ENCODE assay signal across 1 cellular context in the genomic region with DNA sequence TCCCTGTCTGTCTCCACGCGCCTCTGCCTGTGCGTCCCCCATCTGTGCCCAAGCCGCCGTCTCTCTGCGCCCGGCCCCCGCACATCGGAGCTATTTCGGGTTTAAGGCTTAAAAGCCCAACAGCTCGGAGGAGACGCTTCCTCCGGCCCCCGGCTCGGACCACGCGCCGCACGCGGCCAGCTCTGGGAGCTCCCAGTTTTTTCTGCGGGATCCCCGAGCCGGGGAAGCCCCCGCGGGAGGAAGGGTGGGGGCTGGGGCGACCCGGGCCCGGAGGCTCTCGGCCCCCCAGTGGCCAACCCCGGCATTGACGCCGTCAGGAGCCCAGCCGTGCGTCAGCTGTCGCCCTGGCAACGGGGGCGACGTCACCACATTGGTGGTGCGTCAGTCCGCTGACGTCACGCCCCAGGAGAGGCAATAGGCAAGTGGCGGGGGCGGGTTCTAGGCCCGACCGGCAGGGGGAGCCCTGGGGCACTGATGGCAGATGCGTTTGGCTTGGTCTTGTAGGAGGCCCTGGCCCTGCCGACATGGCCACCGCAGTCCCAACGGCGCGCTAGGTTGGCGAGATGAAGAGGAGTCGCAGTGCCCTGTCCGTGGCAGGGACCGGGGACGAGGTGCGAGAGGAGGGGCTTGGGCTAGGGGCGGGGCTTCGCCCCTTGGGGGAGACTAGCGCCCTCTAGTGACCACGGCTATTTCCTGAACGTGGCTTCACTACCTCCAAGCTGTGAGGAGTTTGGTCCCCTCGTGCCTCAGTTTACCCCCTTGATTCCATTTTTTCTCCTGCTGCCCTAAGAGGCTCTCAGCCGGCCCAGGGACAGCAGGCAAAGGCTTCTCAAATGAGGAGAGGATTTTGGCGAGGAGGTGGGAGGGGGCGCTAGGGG.
TF ChIP-seq lines count a peak whose summit lies in the region.

No MANE protein-coding gene starts in this region.

TF ChIP-seq in K562, 482 proteins besides CTCF, POLR2A, EP300 and RAD21 (continued from another document and continues in another):
- TF ChIP-seq, protein P1, sequence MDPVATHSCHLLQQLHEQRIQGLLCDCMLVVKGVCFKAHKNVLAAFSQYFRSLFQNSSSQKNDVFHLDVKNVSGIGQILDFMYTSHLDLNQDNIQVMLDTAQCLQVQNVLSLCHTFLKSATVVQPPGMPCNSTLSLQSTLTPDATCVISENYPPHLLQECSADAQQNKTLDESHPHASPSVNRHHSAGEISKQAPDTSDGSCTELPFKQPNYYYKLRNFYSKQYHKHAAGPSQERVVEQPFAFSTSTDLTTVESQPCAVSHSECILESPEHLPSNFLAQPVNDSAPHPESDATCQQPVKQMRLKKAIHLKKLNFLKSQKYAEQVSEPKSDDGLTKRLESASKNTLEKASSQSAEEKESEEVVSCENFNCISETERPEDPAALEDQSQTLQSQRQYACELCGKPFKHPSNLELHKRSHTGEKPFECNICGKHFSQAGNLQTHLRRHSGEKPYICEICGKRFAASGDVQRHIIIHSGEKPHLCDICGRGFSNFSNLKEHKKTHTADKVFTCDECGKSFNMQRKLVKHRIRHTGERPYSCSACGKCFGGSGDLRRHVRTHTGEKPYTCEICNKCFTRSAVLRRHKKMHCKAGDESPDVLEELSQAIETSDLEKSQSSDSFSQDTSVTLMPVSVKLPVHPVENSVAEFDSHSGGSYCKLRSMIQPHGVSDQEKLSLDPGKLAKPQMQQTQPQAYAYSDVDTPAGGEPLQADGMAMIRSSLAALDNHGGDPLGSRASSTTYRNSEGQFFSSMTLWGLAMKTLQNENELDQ (CRISPR knock-in tag; IDR thresholded peaks at IDR 0.05; ENCODE audit: borderline replicate concordance) = no peak
- TF ChIP-seq CC2D1A (IDR thresholded peaks at IDR 0.05) = peak; percentile 58
- no peak for TF ChIP-seq BRD9 (IDR thresholded peaks at IDR 0.05; ENCODE audit: low read depth, partially characterized antibody)
- TF ChIP-seq ARID1B (IDR thresholded peaks at IDR 0.05) = peak; percentile 77
- TF ChIP-seq SNRNP70 (optimal IDR thresholded peaks at IDR 0.05; ENCODE audit: low read depth, low read length) = no peak
- TF ChIP-seq NR1H2 (CRISPR knock-in tag; IDR thresholded peaks at IDR 0.05) = no peak; the same call in 1 of the 2 replicates
- TF ChIP-seq GTF2F1 (IDR thresholded peaks at IDR 0.05; ENCODE audit: low read depth, low read length) = 0 out of 2 replicates have a peak, but pooled peaks have one; percentile 7
- TF ChIP-seq PTRF (tag; IDR thresholded peaks at IDR 0.05) = no peak
- peak; percentile 84 for TF ChIP-seq SMARCA5 (IDR thresholded peaks at IDR 0.05)
- peak in 1 of 2 experiments; percentile 36; a peak in 1 of 4 replicates for TF ChIP-seq SRF (CRISPR knock-in tag; IDR thresholded peaks at IDR 0.05)
- TF ChIP-seq, protein P2, sequence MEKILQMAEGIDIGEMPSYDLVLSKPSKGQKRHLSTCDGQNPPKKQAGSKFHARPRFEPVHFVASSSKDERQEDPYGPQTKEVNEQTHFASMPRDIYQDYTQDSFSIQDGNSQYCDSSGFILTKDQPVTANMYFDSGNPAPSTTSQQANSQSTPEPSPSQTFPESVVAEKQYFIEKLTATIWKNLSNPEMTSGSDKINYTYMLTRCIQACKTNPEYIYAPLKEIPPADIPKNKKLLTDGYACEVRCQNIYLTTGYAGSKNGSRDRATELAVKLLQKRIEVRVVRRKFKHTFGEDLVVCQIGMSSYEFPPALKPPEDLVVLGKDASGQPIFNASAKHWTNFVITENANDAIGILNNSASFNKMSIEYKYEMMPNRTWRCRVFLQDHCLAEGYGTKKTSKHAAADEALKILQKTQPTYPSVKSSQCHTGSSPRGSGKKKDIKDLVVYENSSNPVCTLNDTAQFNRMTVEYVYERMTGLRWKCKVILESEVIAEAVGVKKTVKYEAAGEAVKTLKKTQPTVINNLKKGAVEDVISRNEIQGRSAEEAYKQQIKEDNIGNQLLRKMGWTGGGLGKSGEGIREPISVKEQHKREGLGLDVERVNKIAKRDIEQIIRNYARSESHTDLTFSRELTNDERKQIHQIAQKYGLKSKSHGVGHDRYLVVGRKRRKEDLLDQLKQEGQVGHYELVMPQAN (IDR thresholded peaks at IDR 0.05; ENCODE audit: borderline replicate concordance) = peak; percentile 85; the same call in 1 of the 2 replicates
- peak; percentile 18 for TF ChIP-seq MIER1 (IDR thresholded peaks at IDR 0.05; ENCODE audit: low read depth)
- TF ChIP-seq HMGN3 (IDR thresholded peaks at IDR 0.05; ENCODE audit: borderline replicate concordance, extremely low read depth, insufficient read length, low read depth, low read length) = peak; percentile 98
- TF ChIP-seq ZNF146 (CRISPR knock-in tag; IDR thresholded peaks at IDR 0.05; ENCODE audit: unreplicated experiment) = no peak
- no peak for TF ChIP-seq CBFA2T2 (conservative IDR thresholded peaks at IDR 0.05)
- no peak for TF ChIP-seq GTF2E2 (tag; IDR thresholded peaks at IDR 0.05)
- TF ChIP-seq HNRNPK (IDR thresholded peaks at IDR 0.05; ENCODE audit: low read depth, low read length, poor library complexity, severe bottlenecking) = peak; percentile 14
- no peak for TF ChIP-seq ZNF436 (CRISPR knock-in tag; IDR thresholded peaks at IDR 0.05)
- TF ChIP-seq TEAD4 (IDR thresholded peaks at IDR 0.05; ENCODE audit: low read length) = peak; percentile 51
- no peak for TF ChIP-seq TEAD4 (CRISPR knock-in tag; IDR thresholded peaks at IDR 0.05; ENCODE audit: borderline replicate concordance)
- TF ChIP-seq HDAC1 (IDR thresholded peaks at IDR 0.05) = peak in 1 of 2 experiments; percentile 86; a peak in 2 of 4 replicates
- peak; percentile 86; the same call in 1 of the 2 replicates for TF ChIP-seq ZNF311 (CRISPR knock-in tag; IDR thresholded peaks at IDR 0.05)
- TF ChIP-seq, protein P3, sequence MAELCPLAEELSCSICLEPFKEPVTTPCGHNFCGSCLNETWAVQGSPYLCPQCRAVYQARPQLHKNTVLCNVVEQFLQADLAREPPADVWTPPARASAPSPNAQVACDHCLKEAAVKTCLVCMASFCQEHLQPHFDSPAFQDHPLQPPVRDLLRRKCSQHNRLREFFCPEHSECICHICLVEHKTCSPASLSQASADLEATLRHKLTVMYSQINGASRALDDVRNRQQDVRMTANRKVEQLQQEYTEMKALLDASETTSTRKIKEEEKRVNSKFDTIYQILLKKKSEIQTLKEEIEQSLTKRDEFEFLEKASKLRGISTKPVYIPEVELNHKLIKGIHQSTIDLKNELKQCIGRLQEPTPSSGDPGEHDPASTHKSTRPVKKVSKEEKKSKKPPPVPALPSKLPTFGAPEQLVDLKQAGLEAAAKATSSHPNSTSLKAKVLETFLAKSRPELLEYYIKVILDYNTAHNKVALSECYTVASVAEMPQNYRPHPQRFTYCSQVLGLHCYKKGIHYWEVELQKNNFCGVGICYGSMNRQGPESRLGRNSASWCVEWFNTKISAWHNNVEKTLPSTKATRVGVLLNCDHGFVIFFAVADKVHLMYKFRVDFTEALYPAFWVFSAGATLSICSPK (IDR thresholded peaks at IDR 0.05; ENCODE audit: borderline replicate concordance) = no peak
- no peak for TF ChIP-seq CBX2 (IDR thresholded peaks at IDR 0.05; ENCODE audit: insufficient read depth, low read length, poor library complexity, severe bottlenecking)
- TF ChIP-seq BRCA1 (IDR thresholded peaks at IDR 0.05) = no peak
- TF ChIP-seq BRCA1 (CRISPR knock-in tag; IDR thresholded peaks at IDR 0.05) = no peak
- TF ChIP-seq, protein P4, sequence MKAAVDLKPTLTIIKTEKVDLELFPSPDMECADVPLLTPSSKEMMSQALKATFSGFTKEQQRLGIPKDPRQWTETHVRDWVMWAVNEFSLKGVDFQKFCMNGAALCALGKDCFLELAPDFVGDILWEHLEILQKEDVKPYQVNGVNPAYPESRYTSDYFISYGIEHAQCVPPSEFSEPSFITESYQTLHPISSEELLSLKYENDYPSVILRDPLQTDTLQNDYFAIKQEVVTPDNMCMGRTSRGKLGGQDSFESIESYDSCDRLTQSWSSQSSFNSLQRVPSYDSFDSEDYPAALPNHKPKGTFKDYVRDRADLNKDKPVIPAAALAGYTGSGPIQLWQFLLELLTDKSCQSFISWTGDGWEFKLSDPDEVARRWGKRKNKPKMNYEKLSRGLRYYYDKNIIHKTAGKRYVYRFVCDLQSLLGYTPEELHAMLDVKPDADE (conservative IDR thresholded peaks at IDR 0.05; ENCODE audit: control insufficient read depth, low read depth, low read length) = peak; percentile 64; the same call in 1 of the 2 replicates
- TF ChIP-seq, protein P5, sequence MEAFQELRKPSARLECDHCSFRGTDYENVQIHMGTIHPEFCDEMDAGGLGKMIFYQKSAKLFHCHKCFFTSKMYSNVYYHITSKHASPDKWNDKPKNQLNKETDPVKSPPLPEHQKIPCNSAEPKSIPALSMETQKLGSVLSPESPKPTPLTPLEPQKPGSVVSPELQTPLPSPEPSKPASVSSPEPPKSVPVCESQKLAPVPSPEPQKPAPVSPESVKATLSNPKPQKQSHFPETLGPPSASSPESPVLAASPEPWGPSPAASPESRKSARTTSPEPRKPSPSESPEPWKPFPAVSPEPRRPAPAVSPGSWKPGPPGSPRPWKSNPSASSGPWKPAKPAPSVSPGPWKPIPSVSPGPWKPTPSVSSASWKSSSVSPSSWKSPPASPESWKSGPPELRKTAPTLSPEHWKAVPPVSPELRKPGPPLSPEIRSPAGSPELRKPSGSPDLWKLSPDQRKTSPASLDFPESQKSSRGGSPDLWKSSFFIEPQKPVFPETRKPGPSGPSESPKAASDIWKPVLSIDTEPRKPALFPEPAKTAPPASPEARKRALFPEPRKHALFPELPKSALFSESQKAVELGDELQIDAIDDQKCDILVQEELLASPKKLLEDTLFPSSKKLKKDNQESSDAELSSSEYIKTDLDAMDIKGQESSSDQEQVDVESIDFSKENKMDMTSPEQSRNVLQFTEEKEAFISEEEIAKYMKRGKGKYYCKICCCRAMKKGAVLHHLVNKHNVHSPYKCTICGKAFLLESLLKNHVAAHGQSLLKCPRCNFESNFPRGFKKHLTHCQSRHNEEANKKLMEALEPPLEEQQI (IDR thresholded peaks at IDR 0.05) = no peak; the same call in 1 of the 2 replicates
- peak; percentile 60; the same call in 1 of the 2 replicates for TF ChIP-seq ZNF263 (CRISPR knock-in tag; IDR thresholded peaks at IDR 0.05; ENCODE audit: borderline replicate concordance)
- no peak for TF ChIP-seq SAFB (IDR thresholded peaks at IDR 0.05; ENCODE audit: borderline replicate concordance, low read depth, low read length)
- TF ChIP-seq DDX20 (tag; IDR thresholded peaks at IDR 0.05; ENCODE audit: low read depth) = no peak
- TF ChIP-seq NFXL1 (CRISPR knock-in tag; IDR thresholded peaks at IDR 0.05) = no peak
- TF ChIP-seq YY1 (IDR thresholded peaks at IDR 0.05; ENCODE audit: borderline replicate concordance in 1 of 3, control insufficient read depth in 1 of 3, extremely low read depth in 1 of 3, insufficient read depth in 3 of 3, insufficient read length in 1 of 3, insufficient replicate concordance in 2 of 3, low read depth in 1 of 3, low read length in 2 of 3) = peak in 2 of 3 experiments; percentile 61 to 74
- peak; percentile 53; the same call in 1 of the 2 replicates for TF ChIP-seq DPF2 (IDR thresholded peaks at IDR 0.05)
- peak; percentile 71 for TF ChIP-seq CHD2 (IDR thresholded peaks at IDR 0.05; ENCODE audit: low read depth, low read length)
- peak; percentile 77; the same call in 1 of the 2 replicates for TF ChIP-seq MBD2 (IDR thresholded peaks at IDR 0.05; ENCODE audit: borderline replicate concordance, low read depth)
- TF ChIP-seq MCM5 (IDR thresholded peaks at IDR 0.05; ENCODE audit: low read depth) = no peak
- TF ChIP-seq, protein P6, sequence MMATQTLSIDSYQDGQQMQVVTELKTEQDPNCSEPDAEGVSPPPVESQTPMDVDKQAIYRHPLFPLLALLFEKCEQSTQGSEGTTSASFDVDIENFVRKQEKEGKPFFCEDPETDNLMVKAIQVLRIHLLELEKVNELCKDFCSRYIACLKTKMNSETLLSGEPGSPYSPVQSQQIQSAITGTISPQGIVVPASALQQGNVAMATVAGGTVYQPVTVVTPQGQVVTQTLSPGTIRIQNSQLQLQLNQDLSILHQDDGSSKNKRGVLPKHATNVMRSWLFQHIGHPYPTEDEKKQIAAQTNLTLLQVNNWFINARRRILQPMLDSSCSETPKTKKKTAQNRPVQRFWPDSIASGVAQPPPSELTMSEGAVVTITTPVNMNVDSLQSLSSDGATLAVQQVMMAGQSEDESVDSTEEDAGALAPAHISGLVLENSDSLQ (IDR thresholded peaks at IDR 0.05) = peak; percentile 80
- TF ChIP-seq NR2F6 (CRISPR knock-in tag; IDR thresholded peaks at IDR 0.05) = no peak
- peak; percentile 52 for TF ChIP-seq MEIS2 (IDR thresholded peaks at IDR 0.05; ENCODE audit: partially characterized antibody)
- TF ChIP-seq ZNF584 (CRISPR knock-in tag; IDR thresholded peaks at IDR 0.05; ENCODE audit: low read depth) = peak; percentile 86
- TF ChIP-seq, protein P7, sequence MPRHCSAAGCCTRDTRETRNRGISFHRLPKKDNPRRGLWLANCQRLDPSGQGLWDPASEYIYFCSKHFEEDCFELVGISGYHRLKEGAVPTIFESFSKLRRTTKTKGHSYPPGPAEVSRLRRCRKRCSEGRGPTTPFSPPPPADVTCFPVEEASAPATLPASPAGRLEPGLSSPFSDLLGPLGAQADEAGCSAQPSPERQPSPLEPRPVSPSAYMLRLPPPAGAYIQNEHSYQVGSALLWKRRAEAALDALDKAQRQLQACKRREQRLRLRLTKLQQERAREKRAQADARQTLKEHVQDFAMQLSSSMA (CRISPR knock-in tag; IDR thresholded peaks at IDR 0.05) = no peak; the same call in 1 of the 2 replicates
- 0 out of 2 replicates have a peak, but pooled peaks have one; percentile 32 for TF ChIP-seq SMARCA4 (IDR thresholded peaks at IDR 0.05)
- no peak for TF ChIP-seq ZNF79 (CRISPR knock-in tag; IDR thresholded peaks at IDR 0.05; ENCODE audit: low read depth)
- no peak for TF ChIP-seq ZKSCAN3 (CRISPR knock-in tag; IDR thresholded peaks at IDR 0.05)
- TF ChIP-seq, protein P8, sequence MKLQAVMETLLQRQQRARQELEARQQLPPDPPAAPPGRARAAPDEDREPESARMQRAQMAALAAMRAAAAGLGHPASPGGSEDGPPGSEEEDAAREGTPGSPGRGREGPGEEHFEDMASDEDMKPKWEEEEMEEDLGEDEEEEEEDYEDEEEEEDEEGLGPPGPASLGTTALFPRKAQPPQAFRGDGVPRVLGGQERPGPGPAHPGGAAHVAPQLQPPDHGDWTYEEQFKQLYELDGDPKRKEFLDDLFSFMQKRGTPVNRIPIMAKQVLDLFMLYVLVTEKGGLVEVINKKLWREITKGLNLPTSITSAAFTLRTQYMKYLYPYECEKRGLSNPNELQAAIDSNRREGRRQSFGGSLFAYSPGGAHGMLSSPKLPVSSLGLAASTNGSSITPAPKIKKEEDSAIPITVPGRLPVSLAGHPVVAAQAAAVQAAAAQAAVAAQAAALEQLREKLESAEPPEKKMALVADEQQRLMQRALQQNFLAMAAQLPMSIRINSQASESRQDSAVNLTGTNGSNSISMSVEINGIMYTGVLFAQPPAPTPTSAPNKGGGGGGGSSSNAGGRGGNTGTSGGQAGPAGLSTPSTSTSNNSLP (IDR thresholded peaks at IDR 0.05; ENCODE audit: borderline replicate concordance, low read depth, low read length) = no peak
- TF ChIP-seq, protein P9, sequence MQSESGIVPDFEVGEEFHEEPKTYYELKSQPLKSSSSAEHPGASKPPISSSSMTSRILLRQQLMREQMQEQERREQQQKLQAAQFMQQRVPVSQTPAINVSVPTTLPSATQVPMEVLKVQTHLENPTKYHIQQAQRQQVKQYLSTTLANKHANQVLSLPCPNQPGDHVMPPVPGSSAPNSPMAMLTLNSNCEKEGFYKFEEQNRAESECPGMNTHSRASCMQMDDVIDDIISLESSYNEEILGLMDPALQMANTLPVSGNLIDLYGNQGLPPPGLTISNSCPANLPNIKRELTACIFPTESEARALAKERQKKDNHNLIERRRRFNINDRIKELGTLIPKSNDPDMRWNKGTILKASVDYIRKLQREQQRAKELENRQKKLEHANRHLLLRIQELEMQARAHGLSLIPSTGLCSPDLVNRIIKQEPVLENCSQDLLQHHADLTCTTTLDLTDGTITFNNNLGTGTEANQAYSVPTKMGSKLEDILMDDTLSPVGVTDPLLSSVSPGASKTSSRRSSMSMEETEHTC (IDR thresholded peaks at IDR 0.05) = no peak
- TF ChIP-seq NRF1 (conservative IDR thresholded peaks at IDR 0.05 in 1 of 2, IDR thresholded peaks at IDR 0.05 in 1 of 2) = peak; percentile 38 to 45
